Comparison of ENCODE assay signal across 25 cellular contexts in the genomic region with DNA sequence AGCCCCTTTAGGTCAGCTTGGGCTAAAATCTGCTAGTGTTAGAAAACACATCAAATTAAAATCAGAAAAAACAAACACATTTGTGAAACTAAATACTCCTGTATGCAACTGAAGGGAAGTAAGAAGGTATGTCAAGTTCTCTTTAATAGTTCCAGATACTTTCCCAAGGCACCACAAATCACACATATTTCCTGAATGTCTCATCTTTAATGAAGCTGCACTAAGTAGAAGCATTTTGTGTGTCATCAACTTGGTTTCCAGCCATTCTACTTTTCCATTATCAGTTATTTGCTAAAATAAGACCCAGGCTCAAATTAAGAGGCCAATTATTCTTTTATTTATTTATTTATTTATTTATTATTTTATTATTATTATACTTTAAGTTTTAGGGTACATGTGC. TPM values are rescaled to one million over a fixed set of nuclear protein-coding genes. Genes with fewer than 3 reads are reported as not detected.
A peak's percentile ranks its signal among the peaks of the same experiment; 100 is the strongest.
DNase-seq lines count a peak whose midpoint lies in the region; ATAC-seq, FAIRE-seq and TF ChIP-seq lines count a peak whose summit lies in the region.
"Had no signal": no experiment of that assay in that cellular context is flagged by ENCODE, and none has a peak within 500 bp of the region (broad histone marks: within the 10 kb centered on the region; RNA-seq: fewer than 3 reads in every experiment).

No MANE protein-coding gene starts in this region.

- H3K9me3 Mint-ChIP-seq in effector memory CD8-positive, alpha-beta T cell: no peaks in the 10 kb centered on the region
- H3K9me3 Mint-ChIP-seq: activated CD4-positive, alpha-beta memory T cell treated with anti-CD3 and anti-CD28 coated beads for 36 hours; activated naive CD8-positive, alpha-beta T cell treated with anti-CD3 and anti-CD28 coated beads, Interleukin-2, amount 50 U/mL, for 24 hours; activated T-cell treated with anti-CD3 and anti-CD28 coated beads, Interleukin-2, amount 50 U/mL, for 4 hours had no signal

- H3K36me3 ChIP-seq in kidney epithelial cell (ENCODE audit: control insufficient read depth, insufficient read depth, low read length): no peaks in the 10 kb centered on the region
- H3K36me3 ChIP-seq: left lung, neutrophil, sigmoid colon, uterus had no signal

- H3K4me3 Mint-ChIP-seq in effector memory CD8-positive, alpha-beta T cell: no peak overlapping the region
- H3K4me3 Mint-ChIP-seq: activated CD4-positive, alpha-beta memory T cell treated with anti-CD3 and anti-CD28 coated beads for 36 hours; activated naive CD8-positive, alpha-beta T cell treated with anti-CD3 and anti-CD28 coated beads, Interleukin-2, amount 50 U/mL, for 24 hours; activated T-cell treated with anti-CD3 and anti-CD28 coated beads, Interleukin-2, amount 50 U/mL, for 4 hours had no signal

- H3K27me3 ChIP-seq in kidney epithelial cell (ENCODE audit: control insufficient read depth, insufficient read depth, low read length): no peaks in the 10 kb centered on the region
- H3K27me3 ChIP-seq: left lung, neutrophil, sigmoid colon, uterus had no signal

- FAIRE-seq in HTR-8/SVneo (lab: Jason Lieb, UNC): no peak
- no peak for FAIRE-seq in urothelium cell line (lab: Jason Lieb, UNC)
- FAIRE-seq: GM12892 had no signal

- DNase-seq in AG10803 (ENCODE audit: low read depth): peak; percentile 59
- peak; percentile 8 for DNase-seq in HTR-8/SVneo (ENCODE audit: insufficient read length, low spot score)
- DNase-seq in astrocyte of the cerebellum (ENCODE audit: low read depth): peak; percentile 46
- DNase-seq in kidney epithelial cell (ENCODE audit: low read depth): peak; percentile 64
- no peak for DNase-seq in urothelium cell line (ENCODE audit: low spot score)
- DNase-seq in effector memory CD8-positive, alpha-beta T cell: no peak
- no peak for DNase-seq in activated CD4-positive, alpha-beta T cell treated with anti-CD3 and anti-CD28 coated beads for 48 hours
- DNase-seq: activated CD4-positive, alpha-beta memory T cell treated with anti-CD3 and anti-CD28 coated beads for 36 hours; activated naive CD8-positive, alpha-beta T cell treated with anti-CD3 and anti-CD28 coated beads, Interleukin-2, amount 50 U/mL, for 24 hours; activated T-cell treated with anti-CD3 and anti-CD28 coated beads, Interleukin-2, amount 50 U/mL, for 4 hours; cerebellar nuclear complex; COR-L47; effector memory CD4-positive, alpha-beta T cell; foreskin melanocyte; Karpas-422; left lung; NCI-H1105 treated with DMSO at 0.1 percent for 48 hours; NCI-H2171; sigmoid colon; stimulated activated CD4-positive, alpha-beta T cell treated with anti-CD3 and anti-CD28 coated beads, Interleukin-2, amount 100 ng/mL, for 24 hours; uterus had no signal

- no peak for ATAC-seq in effector memory CD8-positive, alpha-beta T cell (replicated peaks)
- no peak for ATAC-seq in HG03025 (IDR thresholded peaks at IDR 0.05; ENCODE audit: low FRiP score, unreplicated experiment)
- ATAC-seq: activated naive CD8-positive, alpha-beta T cell treated with anti-CD3 and anti-CD28 coated beads, Interleukin-2, amount 50 U/mL, for 24 hours; activated T-cell treated with anti-CD3 and anti-CD28 coated beads, Interleukin-2, amount 50 U/mL, for 4 hours; left lung had no signal

- no peak for TF ChIP-seq CTCF in AG10803 (conservative IDR thresholded peaks at IDR 0.05; ENCODE audit: low read length)
- TF ChIP-seq CTCF in astrocyte of the cerebellum (IDR thresholded peaks at IDR 0.05; ENCODE audit: low read depth, low read length, missing control alignments): no peak
- TF ChIP-seq CTCF in kidney epithelial cell (IDR thresholded peaks at IDR 0.05; ENCODE audit: insufficient read depth, low read length, poor library complexity, severe bottlenecking): no peak

- H3K27me3 Mint-ChIP-seq in effector memory CD8-positive, alpha-beta T cell: peaks cover 6 to 17% of the 10 kb centered on the region in 2 donors

- H3K4me3 ChIP-seq in AG10803 (ENCODE audit: low read length) (no peak overlapping the region), astrocyte of the cerebellum (ENCODE audit: low read depth, low read length) (no peak overlapping the region), kidney epithelial cell (ENCODE audit: low read depth, low read length) (no peak overlapping the region)
- H3K4me3 ChIP-seq: left lung, sigmoid colon, uterus had no signal

- in situ Hi-C loops in astrocyte of the cerebellum (cut with HindIII; ENCODE audit: low sequenced_read_pairs): no loop called here

- no peaks in the 10 kb centered on the region for H3K4me1 Mint-ChIP-seq in effector memory CD8-positive, alpha-beta T cell (ENCODE audit: low read depth in 2 of 2)
- H3K4me1 Mint-ChIP-seq: activated naive CD8-positive, alpha-beta T cell treated with anti-CD3 and anti-CD28 coated beads, Interleukin-2, amount 50 U/mL, for 24 hours had no signal

- no peaks in the 10 kb centered on the region for H3K36me3 Mint-ChIP-seq in effector memory CD8-positive, alpha-beta T cell (ENCODE audit: insufficient read depth)
- H3K36me3 Mint-ChIP-seq: activated CD4-positive, alpha-beta memory T cell treated with anti-CD3 and anti-CD28 coated beads for 36 hours had no signal

- H3K27ac Mint-ChIP-seq in effector memory CD8-positive, alpha-beta T cell: no peak overlapping the region
- H3K27ac Mint-ChIP-seq: activated CD4-positive, alpha-beta memory T cell treated with anti-CD3 and anti-CD28 coated beads for 36 hours; activated naive CD8-positive, alpha-beta T cell treated with anti-CD3 and anti-CD28 coated beads, Interleukin-2, amount 50 U/mL, for 24 hours had no signal

RNA-seq across cellular contexts. Expression of gene CRB1, which starts 34.7 kb away (rescaled TPM):
- total RNA-seq in kidney epithelial cell: 0.21 and 0.33 TPM in 2 replicates
- total RNA-seq: activated CD4-positive, alpha-beta memory T cell treated with anti-CD3 and anti-CD28 coated beads for 36 hours; activated T-cell treated with anti-CD3 and anti-CD28 coated beads, Interleukin-2, amount 50 U/mL, for 4 hours; G401 had no signal

Comparison
In these comparisons a context has a peak if more than half of its experiments do, and no peak if none do; other contexts are left out.
1. DNase-seq: peak in AG10803 (single experiment), HTR-8/SVneo (single experiment), astrocyte of the cerebellum (single experiment) and kidney epithelial cell (single experiment); none in urothelium cell line (single experiment), effector memory CD8-positive, alpha-beta T cell (0 of 3) and activated CD4-positive, alpha-beta T cell treated with anti-CD3 and anti-CD28 coated beads for 48 hours (single experiment).